Comparison of ENCODE assay signal across 1 cellular context in genomic region chr2:177334940-177335543, GRCh38.
A peak's percentile ranks its signal among the peaks of the same experiment; 100 is the strongest.
TF ChIP-seq lines count a peak whose summit lies in the region.

No MANE protein-coding gene starts in this region.

TF ChIP-seq in HepG2, 621 proteins besides CTCF, POLR2A, EP300 and RAD21 (continued from another document and continues in another):
- TF ChIP-seq ATF5 (CRISPR knock-in tag; IDR thresholded peaks at IDR 0.05; ENCODE audit: low read depth) (no peak), HMG20A (CRISPR knock-in tag; IDR thresholded peaks at IDR 0.05; ENCODE audit: borderline replicate concordance) (no peak), ZNF337 (CRISPR knock-in tag; IDR thresholded peaks at IDR 0.05; ENCODE audit: borderline replicate concordance, low read depth) (no peak), CAMTA2 (CRISPR knock-in tag; IDR thresholded peaks at IDR 0.05; ENCODE audit: borderline replicate concordance) (no peak), TOE1 (CRISPR knock-in tag; IDR thresholded peaks at IDR 0.05) (peak; percentile 67; the same call in 1 of the 2 replicates), POGZ (CRISPR knock-in tag; IDR thresholded peaks at IDR 0.05) (0 out of 2 replicates have a peak, but pooled peaks have one; percentile 31), SKIL (CRISPR knock-in tag; IDR thresholded peaks at IDR 0.05; ENCODE audit: borderline replicate concordance) (no peak), ZMYM4 (CRISPR knock-in tag; IDR thresholded peaks at IDR 0.05) (no peak), ZSCAN12 (CRISPR knock-in tag; IDR thresholded peaks at IDR 0.05) (no peak), ZNF362 (CRISPR knock-in tag; IDR thresholded peaks at IDR 0.05; ENCODE audit: borderline replicate concordance) (no peak), XRCC5 (optimal IDR thresholded peaks at IDR 0.05; ENCODE audit: low read length) (no peak), TFE3 (CRISPR knock-in tag; IDR thresholded peaks at IDR 0.05) (0 out of 2 replicates have a peak, but pooled peaks have one; percentile 28), BORCS8-MEF2B (CRISPR knock-in tag; IDR thresholded peaks at IDR 0.05) (no peak), ZNF253 (CRISPR knock-in tag; IDR thresholded peaks at IDR 0.05; ENCODE audit: borderline replicate concordance) (no peak), ZBTB44 (CRISPR knock-in tag; IDR thresholded peaks at IDR 0.05) (no peak), KLF6 (CRISPR knock-in tag; IDR thresholded peaks at IDR 0.05) (0 out of 2 replicates have a peak, but pooled peaks have one; percentile 38), ZNF775 (CRISPR knock-in tag; IDR thresholded peaks at IDR 0.05; ENCODE audit: borderline replicate concordance) (no peak), ZNF670 (CRISPR knock-in tag; IDR thresholded peaks at IDR 0.05; ENCODE audit: borderline replicate concordance) (no peak), SMC3 (IDR thresholded peaks at IDR 0.05; ENCODE audit: low read length) (peak; percentile 99), PHF20 (CRISPR knock-in tag; IDR thresholded peaks at IDR 0.05) (no peak), ZNF687 (CRISPR knock-in tag; IDR thresholded peaks at IDR 0.05) (no peak), HDAC1 (CRISPR knock-in tag; IDR thresholded peaks at IDR 0.05) (no peak), YY1 (IDR thresholded peaks at IDR 0.05; ENCODE audit: insufficient read depth, insufficient replicate concordance, low read depth, low read length) (peak; percentile 47), ARID5B (CRISPR knock-in tag; IDR thresholded peaks at IDR 0.05) (peak; percentile 62), ARNTL (CRISPR knock-in tag; IDR thresholded peaks at IDR 0.05) (no peak), ZNF746 (CRISPR knock-in tag; IDR thresholded peaks at IDR 0.05) (no peak), ZNF772 (CRISPR knock-in tag; IDR thresholded peaks at IDR 0.05) (no peak), NFAT5 (CRISPR knock-in tag; IDR thresholded peaks at IDR 0.05) (no peak), ZNF317 (CRISPR knock-in tag; IDR thresholded peaks at IDR 0.05) (no peak), MED1 (CRISPR knock-in tag; IDR thresholded peaks at IDR 0.05) (no peak), ETV6 (CRISPR knock-in tag; conservative IDR thresholded peaks at IDR 0.05) (no peak), ZBTB46 (CRISPR knock-in tag; IDR thresholded peaks at IDR 0.05; ENCODE audit: borderline replicate concordance) (no peak), RELA (CRISPR knock-in tag; IDR thresholded peaks at IDR 0.05) (no peak)
